Comparison of ENCODE assay signal across 32 cellular contexts in the genomic region with DNA sequence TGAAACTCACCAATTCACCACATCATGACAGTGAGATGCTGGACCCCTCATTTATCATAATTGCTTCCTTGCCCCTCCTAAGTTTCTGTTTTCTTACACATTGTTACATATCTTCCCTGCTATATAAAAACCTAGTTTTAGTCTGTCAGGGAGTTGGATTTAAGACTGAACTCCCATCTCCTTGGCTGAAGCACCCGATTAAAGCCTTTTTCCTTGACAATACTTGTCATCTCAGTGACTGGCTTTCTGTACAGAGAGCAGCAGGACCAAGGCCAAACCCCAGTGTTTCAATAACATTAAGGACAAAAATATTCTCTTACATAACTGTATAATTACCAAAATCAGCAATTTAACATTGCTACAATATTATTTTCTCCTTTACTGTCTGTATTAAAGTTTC.
DNase-seq lines count a peak whose midpoint lies in the region; ATAC-seq, FAIRE-seq and TF ChIP-seq lines count a peak whose summit lies in the region.
"Had no signal": no experiment of that assay in that cellular context is flagged by ENCODE, and none has a peak within 500 bp of the region (broad histone marks: within the 10 kb centered on the region; RNA-seq: fewer than 3 reads in every experiment).

No MANE protein-coding gene starts in this region.

- H3K36me3 ChIP-seq in HepG2 (replicated peaks in 1 of 2; ENCODE audit: control insufficient read depth in 1 of 2, insufficient read depth in 2 of 2, low read length in 2 of 2) = no peaks in the 10 kb centered on the region
- no peaks in the 10 kb centered on the region for H3K36me3 ChIP-seq in right lobe of liver
- no peaks in the 10 kb centered on the region for H3K36me3 ChIP-seq in K562 (ENCODE audit: control insufficient read depth, insufficient read depth, low read length)
- H3K36me3 ChIP-seq: BE2C; BLaER1; BLaER1 treated with 17β-estradiol and CSF1 and Interleukin-3, amounts not matched to agents 10 nM and 100 nM had no signal

- BruUV-seq in HepG2 (replicated peaks; lab: Mats Ljungman, UMichigan) = no TSS peak
- BruUV-seq in K562 (replicated peaks; lab: Mats Ljungman, UMichigan) = no TSS peak

- H3K4me1 ChIP-seq in HepG2 (ENCODE audit: insufficient read depth, low read length) = no peaks in the 10 kb centered on the region
- no peaks in the 10 kb centered on the region for H3K4me1 ChIP-seq in right lobe of liver
- no peaks in the 10 kb centered on the region for H3K4me1 ChIP-seq in K562 (replicated peaks in 1 of 2; ENCODE audit: control insufficient read depth in 2 of 2, insufficient read depth in 2 of 2, low read length in 2 of 2)
- H3K4me1 ChIP-seq: A549; BE2C; BLaER1; BLaER1 treated with 17β-estradiol and CSF1 and Interleukin-3, amounts not matched to agents 10 nM and 100 nM; Caco-2 had no signal

- TF ChIP-seq EP300 in HepG2 (IDR thresholded peaks at IDR 0.05; ENCODE audit: low read depth in 2 of 2, low read length in 2 of 2) = no peak
- TF ChIP-seq EP300 in HepG2 (CRISPR knock-in tag; IDR thresholded peaks at IDR 0.05; ENCODE audit: borderline replicate concordance) = no peak
- no peak for TF ChIP-seq EP300 in K562 (IDR thresholded peaks at IDR 0.05; ENCODE audit: low read length)

- DNase-seq in DMS53 (lab: John Stamatoyannopoulos, UW) (peak; percentile 4), DMS53 treated with DMSO at 0.1 percent for 48 hours (lab: John Stamatoyannopoulos, UW; ENCODE audit: unreplicated experiment) (no peak), HepG2 (ENCODE audit: low spot score) (no peak), right lobe of liver (no peak), K562 (ENCODE audit: extremely low read depth in 1 of 4, low spot score in 3 of 4) (no peak), GF-D8 (lab: John Stamatoyannopoulos, UW) (no peak)
- DNase-seq: 8988T; ACHN; AML-193; BE2C; C1 segment of cervical spinal cord; Caco-2; Calu3; CD4-positive, alpha-beta memory T cell; CD4-positive, alpha-beta T cell; CD4-positive, CD25-positive, alpha-beta regulatory T cell; CD8-positive, alpha-beta memory T cell; CD8-positive, alpha-beta T cell; COR-L47; DMS 273 treated with DMSO at 0.1 percent for 48 hours; DMS153; DMS79; DMS79 treated with DMSO at 0.1 percent for 48 hours; DND-41; EL had no signal

- no peaks in the 10 kb centered on the region for H4K20me1 ChIP-seq in HepG2 (ENCODE audit: insufficient read depth, low read length)
- no peaks in the 10 kb centered on the region for H4K20me1 ChIP-seq in K562 (replicated peaks; ENCODE audit: control insufficient read depth, insufficient read depth, low read length)
- H4K20me1 ChIP-seq: BLaER1; BLaER1 treated with 17β-estradiol and CSF1 and Interleukin-3, amounts not matched to agents 10 nM and 100 nM had no signal

- no peak for ATAC-seq in HepG2
- ATAC-seq in right lobe of liver = no peak
- no peak for ATAC-seq in K562
- ATAC-seq: A549; CD8-positive, alpha-beta T cell had no signal

- CTCF ChIA-PET in HepG2 (lab: Yijun Ruan, JAX; ENCODE audit: low intra/inter-chr PET ratio, low total read pairs) (no interaction called here), K562 (lab: Yijun Ruan, JAX; ENCODE audit: low intra/inter-chr PET ratio) (no interaction called here)

- WGBS in HepG2 (ENCODE audit: low lambda C conversion rate) = 0% methylated on average over 1 of the region's 1 CpG
- 63% methylated on average over 1 of the region's 1 CpG for WGBS in right lobe of liver (ENCODE audit: insufficient coverage, low coverage, low lambda C conversion rate, missing lambda C conversion rate)
- WGBS in K562 (ENCODE audit: insufficient coverage, low coverage, missing lambda C conversion rate) = 0% methylated on average over 1 of the region's 1 CpG

- FAIRE-seq in HepG2 (lab: Jason Lieb, UNC) (no peak), K562 (lab: Jason Lieb, UNC) (no peak)
- FAIRE-seq: A204.1, A549, D721Med had no signal

- no peak overlapping the region for H3K4me2 ChIP-seq in HepG2 (ENCODE audit: low read depth, low read length)
- no peak overlapping the region for H3K4me2 ChIP-seq in K562 (ENCODE audit: insufficient read depth, low read length)
- H3K4me2 ChIP-seq: A549; BLaER1; BLaER1 treated with 17β-estradiol and CSF1 and Interleukin-3, amounts not matched to agents 10 nM and 100 nM had no signal

- no peaks in the 10 kb centered on the region for H3K9me1 ChIP-seq in K562 (ENCODE audit: control insufficient read depth, insufficient read depth, low read length)

- in situ Hi-C loops in HepG2 (cut with HindIII; ENCODE audit: extremely low pct_ligation_motif_present, low pct_unique_long_range_greater_than_20kb) = no loop called here
- in situ Hi-C loops in K562 (cut with MboI) = no loop called here

- H3K9ac ChIP-seq in HepG2 (ENCODE audit: insufficient read depth, low read depth, low read length) (no peak overlapping the region), K562 (ENCODE audit: insufficient read depth in 1 of 2, low read depth in 2 of 2, low read length in 2 of 2) (no peak overlapping the region)
- H3K9ac ChIP-seq: BLaER1; BLaER1 treated with 17β-estradiol and CSF1 and Interleukin-3, amounts not matched to agents 10 nM and 100 nM had no signal

- TF ChIP-seq RAD21 in HepG2 (CRISPR knock-in tag; IDR thresholded peaks at IDR 0.05) (no peak), K562 (CRISPR knock-in tag; conservative IDR thresholded peaks at IDR 0.05 in 1 of 2, IDR thresholded peaks at IDR 0.05 in 1 of 2) (no peak)

- no peaks in the 10 kb centered on the region for H3K79me2 ChIP-seq in HepG2 (ENCODE audit: insufficient read depth, low read length)
- H3K79me2 ChIP-seq in K562 (ENCODE audit: control insufficient read depth, insufficient read depth, low read length) = no peaks in the 10 kb centered on the region

- intact Hi-C loops in HepG2 (cut with micrococcal nuclease; ENCODE audit: unreplicated experiment) (no loop called here), right lobe of liver (cut with DNase I) (no loop called here), K562 (cut with micrococcal nuclease) (no loop called here)

- H3K27me3 ChIP-seq in HepG2 (ENCODE audit: control insufficient read depth in 1 of 2, insufficient read depth in 2 of 2, low read length in 2 of 2) (no peaks in the 10 kb centered on the region), right lobe of liver (no peaks in the 10 kb centered on the region), K562 (ENCODE audit: control insufficient read depth in 2 of 2, insufficient read depth in 2 of 2, low read length in 2 of 2) (no peaks in the 10 kb centered on the region)
- H3K27me3 ChIP-seq: BE2C; BLaER1; BLaER1 treated with 17β-estradiol and CSF1 and Interleukin-3, amounts not matched to agents 10 nM and 100 nM had no signal

- TF ChIP-seq POLR2A in HepG2 (IDR thresholded peaks at IDR 0.05; ENCODE audit: insufficient read depth in 1 of 2, low read depth in 2 of 2, low read length in 2 of 2) = no peak
- TF ChIP-seq POLR2A in right lobe of liver (IDR thresholded peaks at IDR 0.05) = no peak
- TF ChIP-seq POLR2A in K562 (conservative IDR thresholded peaks at IDR 0.05) = no peak

- TF ChIP-seq CTCF in HepG2 (CRISPR knock-in tag; IDR thresholded peaks at IDR 0.05) (no peak), right lobe of liver (IDR thresholded peaks at IDR 0.05) (no peak), K562 (IDR thresholded peaks at IDR 0.05 in 2 of 3, conservative IDR thresholded peaks at IDR 0.05 in 1 of 3; ENCODE audit: insufficient read depth in 2 of 3, low read depth in 1 of 3, low read length in 3 of 3) (no peak)

- H2AFZ ChIP-seq in HepG2 (ENCODE audit: low read length) (no peak overlapping the region), K562 (ENCODE audit: low read depth, low read length) (no peak overlapping the region)

- POLR2A ChIA-PET in HepG2 (lab: Yijun Ruan, JAX) (no interaction called here), K562 (lab: Yijun Ruan, JAX) (no interaction called here)

- H3K9me3 ChIP-seq in HepG2 (ENCODE audit: low read length) = peaks cover 94% of the 10 kb centered on the region
- no peaks in the 10 kb centered on the region for H3K9me3 ChIP-seq in right lobe of liver
- H3K9me3 ChIP-seq in K562 (replicated peaks; ENCODE audit: control insufficient read depth, insufficient read depth, low read depth, low read length) = no peaks in the 10 kb centered on the region
- H3K9me3 ChIP-seq: Caco-2 had no signal

- H3K27ac ChIP-seq in HepG2 (ENCODE audit: extremely low read length, insufficient read depth, low read length) (no peak overlapping the region), right lobe of liver (no peak overlapping the region), K562 (ENCODE audit: extremely low read depth, low read depth, low read length) (no peak overlapping the region)
- H3K27ac ChIP-seq: 22Rv1; A549; BLaER1; BLaER1 treated with 17β-estradiol and CSF1 and Interleukin-3, amounts not matched to agents 10 nM and 100 nM; C4-2B had no signal

- H3K4me3 ChIP-seq in HepG2 (replicated peaks in 1 of 3; ENCODE audit: insufficient read depth in 1 of 3, low read depth in 2 of 3, low read length in 3 of 3) = no peak overlapping the region
- H3K4me3 ChIP-seq in right lobe of liver = no peak overlapping the region
- no peak overlapping the region for H3K4me3 ChIP-seq in K562
- H3K4me3 ChIP-seq: A549; BLaER1; BLaER1 treated with 17β-estradiol and CSF1 and Interleukin-3, amounts not matched to agents 10 nM and 100 nM had no signal

TF ChIP-seq in HepG2, 621 proteins besides CTCF, POLR2A, EP300 and RAD21:
- peak; percentile 81; the same call in 1 of the 2 replicates for TF ChIP-seq ZNF124 (CRISPR knock-in tag; IDR thresholded peaks at IDR 0.05)
- TF ChIP-seq, protein P1, sequence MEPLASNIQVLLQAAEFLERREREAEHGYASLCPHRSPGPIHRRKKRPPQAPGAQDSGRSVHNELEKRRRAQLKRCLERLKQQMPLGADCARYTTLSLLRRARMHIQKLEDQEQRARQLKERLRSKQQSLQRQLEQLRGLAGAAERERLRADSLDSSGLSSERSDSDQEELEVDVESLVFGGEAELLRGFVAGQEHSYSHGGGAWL (CRISPR knock-in tag; IDR thresholded peaks at IDR 0.05) = no peak

TF ChIP-seq in K562, 482 proteins besides CTCF, POLR2A, EP300 and RAD21:
- TF ChIP-seq ZNF124 (CRISPR knock-in tag; IDR thresholded peaks at IDR 0.05) (0 out of 2 replicates have a peak, but pooled peaks have one; percentile 54), TOE1 (IDR thresholded peaks at IDR 0.05; ENCODE audit: borderline replicate concordance) (no peak), TOE1 (CRISPR knock-in tag; IDR thresholded peaks at IDR 0.05; ENCODE audit: borderline replicate concordance, low read depth) (no peak)
TF ChIP-seq in K562: peak in this region for 1.
